19 cellular contexts compared by ENCODE assay signal in the genomic region with DNA sequence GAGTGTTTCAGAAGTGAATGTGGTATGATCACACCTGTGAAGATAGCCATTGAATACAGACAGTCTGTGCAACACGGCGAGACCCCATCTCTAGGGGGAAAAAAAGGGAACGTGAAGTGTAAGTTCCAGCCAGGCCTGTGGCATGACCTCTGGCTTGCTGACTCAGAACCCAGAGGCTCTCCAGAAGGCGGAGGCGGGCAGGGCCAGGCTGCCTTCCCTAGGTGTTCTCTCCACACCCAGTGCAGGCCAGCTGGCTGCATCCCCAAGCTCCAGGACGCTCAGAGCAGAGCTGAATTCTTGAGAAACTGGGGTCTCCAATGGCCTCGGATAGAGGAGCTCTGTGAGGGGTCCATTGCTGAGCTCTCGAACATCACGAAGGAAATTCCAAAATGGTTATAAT.
DNase-seq lines count a peak whose midpoint lies in the region; ATAC-seq, FAIRE-seq and TF ChIP-seq lines count a peak whose summit lies in the region.
"Had no signal": no experiment of that assay in that cellular context is flagged by ENCODE, and none has a peak within 500 bp of the region (broad histone marks: within the 10 kb centered on the region; RNA-seq: fewer than 3 reads in every experiment).

No MANE protein-coding gene starts in this region.

- H3K36me3 ChIP-seq in kidney (ENCODE audit: control insufficient read depth in 1 of 2, insufficient read depth in 2 of 2, low read length in 2 of 2) = no peaks in the 10 kb centered on the region
- peaks cover 47% of the 10 kb centered on the region for H3K36me3 ChIP-seq in MM.1S (replicated peaks; ENCODE audit: insufficient read depth, low read length)
- H3K36me3 ChIP-seq: Peyer's patch had no signal

- POLR2A ChIA-PET in activated CD4-positive, alpha-beta memory T cell treated with anti-CD3 and anti-CD28 coated beads, Interleukin-2, amount 10 ng/mL, durations not matched to agents 7 days and 5 days (lab: Charles Lee) = no interaction called here

- H3K9me3 ChIP-seq in kidney (ENCODE audit: control insufficient read depth in 1 of 2, low read length in 2 of 2) (peaks cover 0 to 4% of the 10 kb centered on the region in 2 donors), MM.1S (replicated peaks; ENCODE audit: insufficient read depth, low read length) (no peaks in the 10 kb centered on the region)
- H3K9me3 ChIP-seq: BE2C, Peyer's patch had no signal

- ATAC-seq in sciatic nerve = peak; percentile 39

- CTCF ChIA-PET in activated CD4-positive, alpha-beta memory T cell treated with anti-CD3 and anti-CD28 coated beads, Interleukin-2, amount 10 ng/mL, durations not matched to agents 7 days and 5 days (lab: Charles Lee) = no interaction called here

- H3K36me3 Mint-ChIP-seq in activated CD4-positive, alpha-beta memory T cell treated with anti-CD3 and anti-CD28 coated beads, Interleukin-2, amount 10 ng/mL, durations not matched to agents 7 days and 5 days (ENCODE audit: low read depth) = no peaks in the 10 kb centered on the region
- H3K36me3 Mint-ChIP-seq: CD4-positive, alpha-beta memory T cell had no signal

- H3K27ac ChIP-seq in kidney (ENCODE audit: low read depth in 2 of 2, low read length in 2 of 2) = no peak overlapping the region
- no peak overlapping the region for H3K27ac ChIP-seq in MM.1S (ENCODE audit: low read length)

- no peaks in the 10 kb centered on the region for H3K9me2 ChIP-seq in MM.1S (replicated peaks; ENCODE audit: insufficient read depth, low read length)

- H3K9me3 Mint-ChIP-seq in activated CD4-positive, alpha-beta memory T cell treated with anti-CD3 and anti-CD28 coated beads, Interleukin-2, amount 10 ng/mL, durations not matched to agents 7 days and 5 days = peaks cover 4% of the 10 kb centered on the region

- H3K4me3 Mint-ChIP-seq in activated CD4-positive, alpha-beta memory T cell treated with anti-CD3 and anti-CD28 coated beads, Interleukin-2, amount 10 ng/mL, durations not matched to agents 7 days and 5 days = no peak overlapping the region
- H3K4me3 Mint-ChIP-seq: CD4-positive, alpha-beta memory T cell had no signal

- H3K79me2 ChIP-seq in MM.1S (ENCODE audit: low read length) = peaks cover 93% of the 10 kb centered on the region

- H3F3A ChIP-seq in MM.1S (ENCODE audit: insufficient read depth, low read length) = no peaks in the 10 kb centered on the region; the same call in 1 of the 2 replicates

- H3K27me3 ChIP-seq in MM.1S (replicated peaks; ENCODE audit: insufficient read depth, low read length) = no peaks in the 10 kb centered on the region
- H3K27me3 ChIP-seq: BE2C, Peyer's patch had no signal

- TF ChIP-seq CTCF in kidney (IDR thresholded peaks at IDR 0.05; ENCODE audit: borderline replicate concordance, extremely low read depth, insufficient read depth) (no peak), MM.1S (IDR thresholded peaks at IDR 0.05; ENCODE audit: low read length) (no peak)

- no peak overlapping the region for H3K9ac ChIP-seq in kidney (ENCODE audit: low read length in 2 of 2)
- H3K9ac ChIP-seq in MM.1S (ENCODE audit: low read length) = no peak overlapping the region

- H3K27ac Mint-ChIP-seq in activated CD4-positive, alpha-beta memory T cell treated with anti-CD3 and anti-CD28 coated beads, Interleukin-2, amount 10 ng/mL, durations not matched to agents 7 days and 5 days = no peak overlapping the region
- H3K27ac Mint-ChIP-seq: CD4-positive, alpha-beta memory T cell had no signal

- DNase-seq in CD1c-positive myeloid dendritic cell (ENCODE audit: extremely low spot score) (peak; percentile 15), RPMI7951 (ENCODE audit: low read depth) (peak; percentile 61), kidney (peak; percentile 49), sciatic nerve (ENCODE audit: low spot score) (peak; percentile 49), MM.1S (no peak), anterior cingulate cortex (lab: John Stamatoyannopoulos, UW) (no peak), epidermal melanocyte (ENCODE audit: insufficient read length, low spot score) (no peak)
- DNase-seq in activated CD4-positive, alpha-beta memory T cell treated with anti-CD3 and anti-CD28 coated beads, Interleukin-2, amount 10 ng/mL, durations not matched to agents 7 days and 5 days = no peak
- DNase-seq: 8988T; BE2C; CD4-positive, alpha-beta memory T cell; DMS79; H7; KBM-7; NCI-H1092 treated with DMSO at 0.1 percent for 48 hours; NCI-H2081 treated with DMSO at 0.1 percent for 48 hours; NCI-H510A treated with DMSO at 0.1 percent for 48 hours; SIG-M5 had no signal

- FAIRE-seq in kidney (lab: Jason Lieb, UNC) = no peak

- no peaks in the 10 kb centered on the region for H3K27me3 Mint-ChIP-seq in activated CD4-positive, alpha-beta memory T cell treated with anti-CD3 and anti-CD28 coated beads, Interleukin-2, amount 10 ng/mL, durations not matched to agents 7 days and 5 days
- H3K27me3 Mint-ChIP-seq: CD4-positive, alpha-beta memory T cell had no signal

- peaks cover 33% of the 10 kb centered on the region for H4K20me1 ChIP-seq in MM.1S (ENCODE audit: insufficient read depth, low read length)

- H3K4me3 ChIP-seq in kidney (ENCODE audit: low read length in 2 of 2) (no peak overlapping the region), MM.1S (ENCODE audit: low read length) (no peak overlapping the region)
- H3K4me3 ChIP-seq: Peyer's patch had no signal

- H3K4me1 ChIP-seq in kidney (ENCODE audit: control insufficient read depth in 1 of 2, insufficient read depth in 1 of 2, low read depth in 1 of 2, low read length in 2 of 2) (peaks cover 0 to 6% of the 10 kb centered on the region in 2 donors), MM.1S (ENCODE audit: low read length) (no peaks in the 10 kb centered on the region)
- H3K4me1 ChIP-seq: BE2C, Peyer's patch had no signal

- H3K4me1 Mint-ChIP-seq in activated CD4-positive, alpha-beta memory T cell treated with anti-CD3 and anti-CD28 coated beads, Interleukin-2, amount 10 ng/mL, durations not matched to agents 7 days and 5 days = no peaks in the 10 kb centered on the region
- H3K4me1 Mint-ChIP-seq: CD4-positive, alpha-beta memory T cell had no signal

- intact Hi-C loops in kidney (cut with DNase I) = no loop called here
- intact Hi-C loops in sciatic nerve (cut with DNase I) = no loop called here

- H2AFZ ChIP-seq in MM.1S (ENCODE audit: low read length) = no peak overlapping the region

- H3K4me2 ChIP-seq in MM.1S (ENCODE audit: low read depth, low read length) = no peak overlapping the region

Comparison
In these comparisons a context has a peak if more than half of its experiments do, and no peak if none do; other contexts are left out.
1. DNase-seq: peak in CD1c-positive myeloid dendritic cell (single experiment), RPMI7951 (single experiment), kidney (single experiment) and sciatic nerve (single experiment); none in activated CD4-positive, alpha-beta memory T cell treated with anti-CD3 and anti-CD28 coated beads, Interleukin-2, amount 10 ng/mL, durations not matched to agents 7 days and 5 days (single experiment), MM.1S (single experiment), anterior cingulate cortex (0 of 58) and epidermal melanocyte (single experiment).